Comparison of ENCODE assay signal across 8 cellular contexts in the genomic region with DNA sequence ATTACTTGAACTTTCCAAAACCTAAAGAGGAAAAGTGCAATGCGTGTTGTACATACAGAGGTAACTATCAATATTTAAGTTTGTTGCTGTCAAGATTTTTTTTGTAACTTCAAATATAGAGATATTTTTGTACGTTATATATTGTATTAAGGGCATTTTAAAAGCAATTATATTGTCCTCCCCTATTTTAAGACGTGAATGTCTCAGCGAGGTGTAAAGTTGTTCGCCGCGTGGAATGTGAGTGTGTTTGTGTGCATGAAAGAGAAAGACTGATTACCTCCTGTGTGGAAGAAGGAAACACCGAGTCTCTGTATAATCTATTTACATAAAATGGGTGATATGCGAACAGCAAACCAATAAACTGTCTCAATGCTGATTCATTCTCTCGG. TPM values are rescaled to one million over a fixed set of nuclear protein-coding genes. Genes with fewer than 3 reads are reported as not detected.
A peak's percentile ranks its signal among the peaks of the same experiment; 100 is the strongest.
DNase-seq lines count a peak whose midpoint lies in the region; ATAC-seq and TF ChIP-seq lines count a peak whose summit lies in the region.

No MANE protein-coding gene starts in this region.

- H3K4me3 ChIP-seq in left lung (peak overlapping the region; percentile 37 to 60), transverse colon (peak overlapping the region; percentile 48 to 74 (median 60))

- peak overlapping the region; percentile 52 for H3K4me3 Mint-ChIP-seq in activated naive CD4-positive, alpha-beta T cell treated with anti-CD3 and anti-CD28 coated beads, Interleukin-2, amount 10 ng/mL, durations not matched to agents 7 days and 5 days
- H3K4me3 Mint-ChIP-seq in activated naive CD8-positive, alpha-beta T cell treated with anti-CD3 and anti-CD28 coated beads for 36 hours = peak overlapping the region; percentile 96

- WGBS in transverse colon (ENCODE audit: low coverage in 1 of 2), 2 donors = 5 to 9% methylated on average over 8 to 10 of the region's 10 CpGs

- H3K36me3 ChIP-seq in left lung (peaks cover 0 to 14% of the 10 kb centered on the region in 2 donors), transverse colon (no peaks in the 10 kb centered on the region)

- TF ChIP-seq CTCF in left lung (IDR thresholded peaks at IDR 0.05) (no peak), transverse colon (IDR thresholded peaks at IDR 0.05) (no peak)

- H3K27ac ChIP-seq in left lung = peak overlapping the region; percentile 36 to 94
- peak overlapping the region; percentile 90 to 96 (median 92) for H3K27ac ChIP-seq in transverse colon

- peaks cover 88% of the 10 kb centered on the region for H3K27me3 Mint-ChIP-seq in activated naive CD4-positive, alpha-beta T cell treated with anti-CD3 and anti-CD28 coated beads, Interleukin-2, amount 10 ng/mL, durations not matched to agents 7 days and 5 days
- peaks cover 71% of the 10 kb centered on the region for H3K27me3 Mint-ChIP-seq in activated naive CD8-positive, alpha-beta T cell treated with anti-CD3 and anti-CD28 coated beads for 36 hours

- H3K36me3 Mint-ChIP-seq in activated naive CD4-positive, alpha-beta T cell treated with anti-CD3 and anti-CD28 coated beads, Interleukin-2, amount 10 ng/mL, durations not matched to agents 7 days and 5 days = peaks cover 7% of the 10 kb centered on the region
- peaks cover 19% of the 10 kb centered on the region for H3K36me3 Mint-ChIP-seq in activated naive CD8-positive, alpha-beta T cell treated with anti-CD3 and anti-CD28 coated beads for 36 hours

- no peak for ATAC-seq in left lung

- intact Hi-C loops in left lung (cut with DNase I) (loop anchor here (5.0 to 10.0 kb wide), 3 partner anchors 100 to 552 kb away; no protein-coding TSS in a partner anchor), transverse colon (cut with DNase I; ENCODE audit: low total_unique reads) (loop anchor here (5.0 to 10.0 kb wide), 2 partner anchors 100 to 332 kb away; no protein-coding TSS in a partner anchor)

- H3K27me3 ChIP-seq in left lung (peaks cover 0 to 38% of the 10 kb centered on the region in 2 donors), transverse colon (peaks cover 3% of the 10 kb centered on the region)

- no peaks in the 10 kb centered on the region for H3K9me3 Mint-ChIP-seq in activated naive CD4-positive, alpha-beta T cell treated with anti-CD3 and anti-CD28 coated beads, Interleukin-2, amount 10 ng/mL, durations not matched to agents 7 days and 5 days
- no peaks in the 10 kb centered on the region for H3K9me3 Mint-ChIP-seq in activated naive CD8-positive, alpha-beta T cell treated with anti-CD3 and anti-CD28 coated beads for 36 hours

- peaks cover 27 to 70% of the 10 kb centered on the region in 2 donors for H3K4me1 ChIP-seq in left lung
- H3K4me1 ChIP-seq in transverse colon = peaks cover 13 to 65% (median 45%) of the 10 kb centered on the region in 4 donors

- no peak for DNase-seq in activated naive CD4-positive, alpha-beta T cell treated with anti-CD3 and anti-CD28 coated beads, Interleukin-2, amount 10 ng/mL, durations not matched to agents 7 days and 5 days
- DNase-seq in activated naive CD4-positive, alpha-beta T cell (lab: John Stamatoyannopoulos, UW) = no peak
- no peak for DNase-seq in activated naive CD8-positive, alpha-beta T cell treated with anti-CD3 and anti-CD28 coated beads for 36 hours
- DNase-seq in left lung (no peak), transverse colon (no peak), hepatic stellate cell (ENCODE audit: low spot score) (no peak), COLO829 (ENCODE audit: low spot score) (no peak), mesenteric fat pad (ENCODE audit: low spot score) (no peak)

- CTCF ChIA-PET in activated naive CD4-positive, alpha-beta T cell treated with anti-CD3 and anti-CD28 coated beads, Interleukin-2, amount 10 ng/mL, durations not matched to agents 7 days and 5 days (lab: Charles Lee) = interaction anchor here (0.6 to 3.8 kb wide), 15 partner anchors 9 to 694 kb away, joined by 3 to 43 read pairs (median 4); no protein-coding TSS in a partner anchor

- no peak overlapping the region for H3K27ac Mint-ChIP-seq in activated naive CD4-positive, alpha-beta T cell treated with anti-CD3 and anti-CD28 coated beads, Interleukin-2, amount 10 ng/mL, durations not matched to agents 7 days and 5 days
- peak overlapping the region; percentile 40 for H3K27ac Mint-ChIP-seq in activated naive CD8-positive, alpha-beta T cell treated with anti-CD3 and anti-CD28 coated beads for 36 hours

- TF ChIP-seq POLR2A in transverse colon (IDR thresholded peaks at IDR 0.05) = peak; percentile 53

- TF ChIP-seq EP300 in transverse colon (IDR thresholded peaks at IDR 0.05; ENCODE audit: low read depth) = no peak

- in situ Hi-C loops in transverse colon (cut with MboI; ENCODE audit: low pct_ligation_motif_present in 1 of 4, low pct_unique_long_range_greater_than_20kb in 1 of 4, low sequenced_read_pairs in 3 of 4) = loop anchor here in 3 of 4 donors (25.0 kb wide), 2 partner anchors 445 to 545 kb away; no protein-coding TSS in a partner anchor

- H3K4me1 Mint-ChIP-seq in activated naive CD4-positive, alpha-beta T cell treated with anti-CD3 and anti-CD28 coated beads, Interleukin-2, amount 10 ng/mL, durations not matched to agents 7 days and 5 days = peaks cover 64% of the 10 kb centered on the region
- peaks cover 38% of the 10 kb centered on the region for H3K4me1 Mint-ChIP-seq in activated naive CD8-positive, alpha-beta T cell treated with anti-CD3 and anti-CD28 coated beads for 36 hours

- H3K9me3 ChIP-seq in left lung (no peaks in the 10 kb centered on the region), transverse colon (no peaks in the 10 kb centered on the region)

RNA-seq across cellular contexts. Expression of a gene that starts 2.1 kb away (rescaled TPM):
- 1 to 10 TPM; 1.5 to 2.1 TPM for total RNA-seq in activated naive CD8-positive, alpha-beta T cell treated with anti-CD3 and anti-CD28 coated beads for 36 hours
- total RNA-seq in left lung (10 to 100 TPM in 1 of 2 donors, 1 to 10 TPM in 1; 7.3 to 51.4 TPM), transverse colon (100 to 1,000 TPM in 3 of 4 donors, 10 to 100 TPM in 1; 51.9 to 235 (median 157) TPM), mesenteric fat pad (663 TPM)

RNA-seq across cellular contexts. Expression of a gene that starts 13.0 kb away (rescaled TPM):
- total RNA-seq in activated naive CD8-positive, alpha-beta T cell treated with anti-CD3 and anti-CD28 coated beads for 36 hours = 1 to 10 TPM; 6.0 to 6.1 TPM
- total RNA-seq in left lung (10 to 100 TPM; 25.7 to 34.0 TPM), transverse colon (10 to 100 TPM; 46.4 to 71.0 (median 54.8) TPM), mesenteric fat pad (99.7 TPM)
